Comparison of ENCODE assay signal across 34 cellular contexts in genomic region chr16:58085171-58085570, GRCh38.
"Had no signal": no experiment of that assay in that cellular context is flagged by ENCODE, and none has a peak within 500 bp of the region (broad histone marks: within the 10 kb centered on the region; RNA-seq: fewer than 3 reads in every experiment).

No MANE protein-coding gene starts in this region.

- H3K9me3 ChIP-seq: adrenal gland, body of pancreas, esophagus muscularis mucosa, gastrocnemius medialis, heart right ventricle had no signal

- H3K27ac Mint-ChIP-seq: activated B cell treated with CpG ODN at 0.5 μM for 24 hours; activated CD8-positive, alpha-beta T cell treated with anti-CD3 and anti-CD28 coated beads for 36 hours; activated naive CD4-positive, alpha-beta T cell treated with anti-CD3 and anti-CD28 coated beads for 36 hours; activated naive CD4-positive, alpha-beta T cell treated with anti-CD3 and anti-CD28 coated beads, Interleukin-2, amount 50 U/mL, for 24 hours; activated naive CD8-positive, alpha-beta T cell treated with anti-CD3 and anti-CD28 coated beads for 36 hours; activated naive CD8-positive, alpha-beta T cell treated with anti-CD3 and anti-CD28 coated beads, Interleukin-2, amount 50 U/mL, for 24 hours; activated T-helper 17 cell treated with anti-CD3 and anti-CD28 coated beads, Interleukin-2, amount 50 U/mL, for 72 hours; effector memory CD8-positive, alpha-beta T cell; T-helper 17 cell; T-helper 2 cell treated with Interferon-gamma antibody and Interleukin-4, amounts not matched to agents 5 μg/mL and 100 μg/mL, for 36 hours had no signal

- DNase-seq: activated B cell treated with CpG ODN at 0.5 μM for 24 hours; activated CD4-positive, alpha-beta T cell treated with anti-CD3 and anti-CD28 coated beads for 48 hours; activated CD4-positive, alpha-beta T cell treated with anti-CD3 and anti-CD28 coated beads, Interleukin-2, amount 50 U/mL, for 1 hour; activated CD4-positive, alpha-beta T cell treated with anti-CD3 and anti-CD28 coated beads, Interleukin-2, amount 50 U/mL, for 48 hours; activated CD8-positive, alpha-beta memory T cell treated with anti-CD3 and anti-CD28 coated beads for 24 hours; activated CD8-positive, alpha-beta T cell treated with anti-CD3 and anti-CD28 coated beads for 36 hours; activated effector memory CD4-positive, alpha-beta T cell treated with Interleukin-2 at 50 U/mL for 16 hours; activated naive CD4-positive, alpha-beta T cell treated with anti-CD3 and anti-CD28 coated beads for 36 hours; activated naive CD8-positive, alpha-beta T cell treated with anti-CD3 and anti-CD28 coated beads for 36 hours; activated naive CD8-positive, alpha-beta T cell treated with anti-CD3 and anti-CD28 coated beads, Interleukin-2, amount 50 U/mL, for 24 hours; activated T-cell treated with anti-CD3 and anti-CD28 coated beads, Interleukin-2, amount 50 U/mL, for 4 hours; adrenal gland; amygdala; body of pancreas; central memory CD4-positive, alpha-beta T cell; cerebellar nuclear complex; dermis blood vessel endothelial cell; effector CD4-positive, alpha-beta T cell; effector memory CD8-positive, alpha-beta T cell; erythroblast; foreskin keratinocyte; gastrocnemius medialis; glutamatergic neuron; heart right ventricle; T-helper 1 cell; T-helper 17 cell; T1000; WERI-Rb-1 had no signal

- H3K27me3 ChIP-seq: adrenal gland, body of pancreas, esophagus muscularis mucosa, foreskin keratinocyte, gastrocnemius medialis, heart right ventricle had no signal

- H3K27me3 Mint-ChIP-seq: activated B cell treated with CpG ODN at 0.5 μM for 24 hours; activated naive CD4-positive, alpha-beta T cell treated with anti-CD3 and anti-CD28 coated beads, Interleukin-2, amount 50 U/mL, for 24 hours; activated naive CD8-positive, alpha-beta T cell treated with anti-CD3 and anti-CD28 coated beads for 36 hours; activated naive CD8-positive, alpha-beta T cell treated with anti-CD3 and anti-CD28 coated beads, Interleukin-2, amount 50 U/mL, for 24 hours had no signal

- H3K4me1 Mint-ChIP-seq: activated B cell treated with CpG ODN at 0.5 μM for 24 hours; activated naive CD4-positive, alpha-beta T cell treated with anti-CD3 and anti-CD28 coated beads, Interleukin-2, amount 50 U/mL, for 24 hours; activated naive CD8-positive, alpha-beta T cell treated with anti-CD3 and anti-CD28 coated beads for 36 hours; activated naive CD8-positive, alpha-beta T cell treated with anti-CD3 and anti-CD28 coated beads, Interleukin-2, amount 50 U/mL, for 24 hours; activated T-helper 17 cell treated with anti-CD3 and anti-CD28 coated beads, Interleukin-2, amount 50 U/mL, for 72 hours; T-helper 17 cell had no signal

- H3K9me3 Mint-ChIP-seq: activated B cell treated with CpG ODN at 0.5 μM for 24 hours; activated CD8-positive, alpha-beta T cell treated with anti-CD3 and anti-CD28 coated beads for 36 hours; activated naive CD4-positive, alpha-beta T cell treated with anti-CD3 and anti-CD28 coated beads for 36 hours; activated naive CD4-positive, alpha-beta T cell treated with anti-CD3 and anti-CD28 coated beads, Interleukin-2, amount 50 U/mL, for 24 hours; activated naive CD8-positive, alpha-beta T cell treated with anti-CD3 and anti-CD28 coated beads for 36 hours; activated naive CD8-positive, alpha-beta T cell treated with anti-CD3 and anti-CD28 coated beads, Interleukin-2, amount 50 U/mL, for 24 hours; activated T-cell treated with anti-CD3 and anti-CD28 coated beads, Interleukin-2, amount 50 U/mL, for 4 hours; activated T-helper 17 cell treated with anti-CD3 and anti-CD28 coated beads, Interleukin-2, amount 50 U/mL, for 72 hours; effector memory CD8-positive, alpha-beta T cell; T-helper 2 cell treated with Interferon-gamma antibody and Interleukin-4, amounts not matched to agents 5 μg/mL and 100 μg/mL, for 36 hours had no signal

- H3K4me3 Mint-ChIP-seq: activated B cell treated with CpG ODN at 0.5 μM for 24 hours; activated CD8-positive, alpha-beta T cell treated with anti-CD3 and anti-CD28 coated beads for 36 hours; activated naive CD4-positive, alpha-beta T cell treated with anti-CD3 and anti-CD28 coated beads for 36 hours; activated naive CD4-positive, alpha-beta T cell treated with anti-CD3 and anti-CD28 coated beads, Interleukin-2, amount 50 U/mL, for 24 hours; activated naive CD8-positive, alpha-beta T cell treated with anti-CD3 and anti-CD28 coated beads for 36 hours; activated naive CD8-positive, alpha-beta T cell treated with anti-CD3 and anti-CD28 coated beads, Interleukin-2, amount 50 U/mL, for 24 hours; activated T-cell treated with anti-CD3 and anti-CD28 coated beads, Interleukin-2, amount 50 U/mL, for 4 hours; activated T-helper 17 cell treated with anti-CD3 and anti-CD28 coated beads, Interleukin-2, amount 50 U/mL, for 72 hours; effector memory CD8-positive, alpha-beta T cell; T-helper 17 cell; T-helper 2 cell treated with Interferon-gamma antibody and Interleukin-4, amounts not matched to agents 5 μg/mL and 100 μg/mL, for 36 hours had no signal

- H3K36me3 Mint-ChIP-seq: activated naive CD4-positive, alpha-beta T cell treated with anti-CD3 and anti-CD28 coated beads, Interleukin-2, amount 50 U/mL, for 24 hours; activated naive CD8-positive, alpha-beta T cell treated with anti-CD3 and anti-CD28 coated beads for 36 hours had no signal

- H3K36me3 ChIP-seq: adrenal gland, esophagus muscularis mucosa, gastrocnemius medialis, heart right ventricle, WERI-Rb-1 had no signal

- H3K27ac ChIP-seq: adrenal gland, body of pancreas, coronary artery, esophagus muscularis mucosa, foreskin keratinocyte, gastrocnemius medialis, heart right ventricle, WERI-Rb-1 had no signal

- H3K4me3 ChIP-seq: adrenal gland, body of pancreas, coronary artery, esophagus muscularis mucosa, gastrocnemius medialis, heart right ventricle had no signal

- H3K4me1 ChIP-seq: adrenal gland, body of pancreas, foreskin keratinocyte, gastrocnemius medialis had no signal

- ATAC-seq: activated CD4-positive, CD25-positive, alpha-beta regulatory T cell treated with anti-CD3 and anti-CD28 coated beads, Interleukin-2, amount 50 U/mL, for 24 hours; activated CD8-positive, alpha-beta T cell treated with anti-CD3 and anti-CD28 coated beads for 36 hours; activated naive CD8-positive, alpha-beta T cell treated with anti-CD3 and anti-CD28 coated beads, Interleukin-2, amount 50 U/mL, for 24 hours; activated T-cell treated with anti-CD3 and anti-CD28 coated beads, Interleukin-2, amount 50 U/mL, for 4 hours; activated T-helper 17 cell treated with anti-CD3 and anti-CD28 coated beads, Interleukin-2, amount 50 U/mL, for 72 hours; body of pancreas; effector memory CD8-positive, alpha-beta T cell; foreskin keratinocyte; gastrocnemius medialis; heart right ventricle; T-helper 17 cell had no signal
